In the genomic region with DNA sequence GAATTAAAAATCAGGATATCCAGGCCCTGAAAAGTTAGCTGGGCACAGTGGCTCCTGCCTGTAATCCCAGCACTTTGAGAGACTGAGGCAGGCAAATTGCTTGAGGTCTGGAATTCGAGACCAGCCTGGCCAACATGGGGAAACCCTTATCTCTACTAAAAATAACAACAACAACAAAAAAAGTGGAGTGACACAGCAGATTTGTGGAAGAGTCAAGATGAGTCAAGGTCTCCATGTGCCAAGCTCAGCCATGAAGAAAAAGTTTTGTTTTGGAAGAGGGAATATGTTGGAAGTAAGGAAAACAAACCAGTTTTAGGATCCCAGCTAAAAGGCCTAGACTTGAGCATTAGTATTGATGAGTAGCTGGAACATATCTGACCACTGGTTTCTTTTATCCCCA, we compare ENCODE assay signal across 15 cellular contexts. TPM values are rescaled to one million over a fixed set of nuclear protein-coding genes. Genes with fewer than 3 reads are reported as not detected.
DNase-seq lines count a peak whose midpoint lies in the region; ATAC-seq and TF ChIP-seq lines count a peak whose summit lies in the region.
"Had no signal": no experiment of that assay in that cellular context is flagged by ENCODE, and none has a peak within 500 bp of the region (broad histone marks: within the 10 kb centered on the region; RNA-seq: fewer than 3 reads in every experiment).

No MANE protein-coding gene starts in this region.

- TF ChIP-seq CTCF in fibroblast of the aortic adventitia (IDR thresholded peaks at IDR 0.05; ENCODE audit: insufficient read depth, low read length) (no peak), suprapubic skin (IDR thresholded peaks at IDR 0.05) (no peak)

- H3K27me3 ChIP-seq in adipocyte (replicated peaks; ENCODE audit: control insufficient read depth, insufficient read depth, low read length) (no peaks in the 10 kb centered on the region), suprapubic skin (no peaks in the 10 kb centered on the region)
- H3K27me3 ChIP-seq: adrenal gland had no signal

- H3K9ac ChIP-seq in adipocyte (ENCODE audit: low read length): no peak overlapping the region
- H3K9ac ChIP-seq: parathyroid adenoma had no signal

- H3K4me3 ChIP-seq in adipocyte (ENCODE audit: low read length): no peak overlapping the region
- no peak overlapping the region for H3K4me3 ChIP-seq in fibroblast of the aortic adventitia (ENCODE audit: low read depth, low read length)
- no peak overlapping the region for H3K4me3 ChIP-seq in suprapubic skin
- H3K4me3 ChIP-seq: adrenal gland, coronary artery, smooth muscle cell had no signal

- TF ChIP-seq POLR2A in suprapubic skin (IDR thresholded peaks at IDR 0.05): no peak

- DNase-seq in A172 (ENCODE audit: low spot score) (peak; percentile 13), GM04504 (ENCODE audit: low read depth) (peak; percentile 11), adipocyte (ENCODE audit: low read depth) (peak; percentile 38), fibroblast of the aortic adventitia (ENCODE audit: low read depth) (peak; percentile 62), suprapubic skin (ENCODE audit: low spot score in 2 of 2) (no peak), Ammon's horn (ENCODE audit: low spot score) (no peak), DMS 273 (lab: John Stamatoyannopoulos, UW; ENCODE audit: unreplicated experiment) (no peak)
- DNase-seq: adrenal gland, left colon had no signal

- H3K36me3 ChIP-seq in adipocyte (ENCODE audit: control insufficient read depth, insufficient read depth, low read length, severe bottlenecking) (peaks cover 3% of the 10 kb centered on the region), suprapubic skin (peaks cover 12% of the 10 kb centered on the region)
- H3K36me3 ChIP-seq: adrenal gland had no signal

- H3K27ac ChIP-seq in suprapubic skin: no peak overlapping the region
- H3K27ac ChIP-seq: adrenal gland, coronary artery, parathyroid adenoma had no signal

- H3K4me1 ChIP-seq in adipocyte (ENCODE audit: control insufficient read depth, insufficient read depth, low read length) (peaks cover 36% of the 10 kb centered on the region), suprapubic skin (no peaks in the 10 kb centered on the region)
- H3K4me1 ChIP-seq: parathyroid adenoma had no signal

- WGBS in suprapubic skin: 90% methylated on average over 1 of the region's 1 CpG

- TF ChIP-seq EP300 in suprapubic skin (IDR thresholded peaks at IDR 0.05): no peak

- no peaks in the 10 kb centered on the region for H3K9me3 ChIP-seq in adipocyte (ENCODE audit: control insufficient read depth, low read length)
- no peaks in the 10 kb centered on the region for H3K9me3 ChIP-seq in suprapubic skin
- H3K9me3 ChIP-seq: adrenal gland had no signal

- no peak for ATAC-seq in GM19328 (IDR thresholded peaks at IDR 0.05; ENCODE audit: unreplicated experiment)
- ATAC-seq: esophagus mucosa; left colon; stimulated activated memory B cell treated with anti-CD40 and anti-IgM and Interleukin-4, amounts not matched to agents 10 μg/mL and 1 μg/mL and 100 μg/mL, for 72 hours had no signal

RNA-seq across cellular contexts. Expression of gene LRRC70, which starts 14.7 kb away (rescaled TPM):
- total RNA-seq in A172 (2014; rRNA removed; shearing (Covaris generic)): 0.36 and 1.4 TPM in 2 replicates
- total RNA-seq in fibroblast of the aortic adventitia (ENCODE audit: low replicate concordance) (1.2 and 1.6 TPM in 2 replicates), suprapubic skin (1 to 10 TPM; 1.8 to 6.1 (median 2.9) TPM)

Comparison
In these comparisons a context has a peak if more than half of its experiments do, and no peak if none do; other contexts are left out.
1. DNase-seq: peak in A172 (single experiment), GM04504 (single experiment), adipocyte (single experiment) and fibroblast of the aortic adventitia (single experiment); none in suprapubic skin (0 of 2), Ammon's horn (single experiment) and DMS 273 (single experiment).